8 cellular contexts compared by ENCODE assay signal in genomic region chr20:8018928-8019177, GRCh38. TPM values are rescaled to one million over a fixed set of nuclear protein-coding genes. Genes with fewer than 3 reads are reported as not detected.
A peak's percentile ranks its signal among the peaks of the same experiment; 100 is the strongest.
DNase-seq lines count a peak whose midpoint lies in the region; ATAC-seq and TF ChIP-seq lines count a peak whose summit lies in the region.

No MANE protein-coding gene starts in this region.

- TF ChIP-seq CTCF in CD14-positive monocyte (IDR thresholded peaks at IDR 0.05) (no peak), chondrocyte (IDR thresholded peaks at IDR 0.05) (no peak), mesothelial cell of epicardium (IDR thresholded peaks at IDR 0.05; ENCODE audit: unreplicated experiment) (no peak)

- H3K27ac Mint-ChIP-seq in CD14-positive monocyte: peak overlapping the region in 6 of 7 donors; percentile 84 to 94 (median 90)
- peak overlapping the region; percentile 82 for H3K27ac Mint-ChIP-seq in chondrocyte (ENCODE audit: unreplicated experiment)
- H3K27ac Mint-ChIP-seq in mesothelial cell of epicardium: peak overlapping the region; percentile 68

- H3K4me1 Mint-ChIP-seq in CD14-positive monocyte (peaks cover 22% of the 10 kb centered on the region), chondrocyte (ENCODE audit: low read depth) (peaks cover 10% of the 10 kb centered on the region), mesothelial cell of epicardium (peaks cover 10% of the 10 kb centered on the region)

- intact Hi-C loops in CD14-positive monocyte (cut with micrococcal nuclease): no loop called here

- DNase-seq in CD14-positive monocyte (ENCODE audit: low spot score) (no peak), NCI-H748 (lab: John Stamatoyannopoulos, UW; ENCODE audit: unreplicated experiment) (peak; percentile 89), chondrocyte (ENCODE audit: low spot score) (no peak), mesothelial cell of epicardium (ENCODE audit: low spot score in 2 of 2, unreplicated experiment in 2 of 2) (no peak), dedifferentiated amniotic fluid mesenchymal stem cell (ENCODE audit: extremely low spot score) (no peak), GDM1 (lab: John Stamatoyannopoulos, UW) (no peak)

- H3K4me3 Mint-ChIP-seq in CD14-positive monocyte: peak overlapping the region; percentile 86 to 97
- peak overlapping the region; percentile 87 for H3K4me3 Mint-ChIP-seq in chondrocyte (ENCODE audit: unreplicated experiment)
- peak overlapping the region; percentile 79 for H3K4me3 Mint-ChIP-seq in mesothelial cell of epicardium

- H3K36me3 Mint-ChIP-seq in CD14-positive monocyte: peaks cover 3% of the 10 kb centered on the region in 2 donors
- no peaks in the 10 kb centered on the region for H3K36me3 Mint-ChIP-seq in chondrocyte (ENCODE audit: low read depth)
- H3K36me3 Mint-ChIP-seq in mesothelial cell of epicardium: no peaks in the 10 kb centered on the region

- peaks cover 0 to 2% (median 0%) of the 10 kb centered on the region in 7 donors for H3K9me3 Mint-ChIP-seq in CD14-positive monocyte
- H3K9me3 Mint-ChIP-seq in chondrocyte (ENCODE audit: low read depth): no peaks in the 10 kb centered on the region
- no peaks in the 10 kb centered on the region for H3K9me3 Mint-ChIP-seq in mesothelial cell of epicardium

- ATAC-seq in GM18909 (IDR thresholded peaks at IDR 0.05; ENCODE audit: poor library complexity, unreplicated experiment) (peak; percentile 19), HG03108 (IDR thresholded peaks at IDR 0.05; ENCODE audit: unreplicated experiment) (peak; percentile 5)

- H3K27me3 Mint-ChIP-seq in CD14-positive monocyte (ENCODE audit: low read depth in 3 of 3) (peaks cover 0 to 2% (median 0%) of the 10 kb centered on the region in 3 donors), chondrocyte (ENCODE audit: low read depth) (no peaks in the 10 kb centered on the region), mesothelial cell of epicardium (ENCODE audit: low read depth) (no peaks in the 10 kb centered on the region)

RNA-seq across cellular contexts. Expression of gene TMX4, which starts 0.7 kb away (rescaled TPM):
- polyA plus RNA-seq in CD14-positive monocyte: 10 to 100 TPM; 55.2 to 67.9 TPM
- 24.4 to 33.9 TPM (median 25.7 TPM) in 3 replicates for total RNA-seq in chondrocyte
- 28.7 to 33.7 TPM (median 31.3 TPM) in 3 replicates for total RNA-seq in mesothelial cell of epicardium
